1 cellular context compared by ENCODE assay signal in genomic region chr2:128090909-128091690, GRCh38.
A peak's percentile ranks its signal among the peaks of the same experiment; 100 is the strongest.
TF ChIP-seq lines count a peak whose summit lies in the region.

TSS of gene UGGT1 (plus strand) at chr2:128091200. CDS start at chr2:128091358, 158 bp downstream.

TF ChIP-seq in HepG2, 621 proteins besides CTCF, POLR2A, EP300 and RAD21 (continued from another document and continues in another):
- TF ChIP-seq HMGXB4 (CRISPR knock-in tag; IDR thresholded peaks at IDR 0.05; ENCODE audit: borderline replicate concordance in 1 of 2, low read depth in 1 of 2) (peak; percentile 91 to 94), SIN3B (IDR thresholded peaks at IDR 0.05; ENCODE audit: low read length) (peak; percentile 40; the same call in 1 of the 2 replicates), CCDC6 (CRISPR knock-in tag; IDR thresholded peaks at IDR 0.05) (peak; percentile 96), SNAPC5 (CRISPR knock-in tag; IDR thresholded peaks at IDR 0.05; ENCODE audit: borderline replicate concordance) (peak; percentile 78; the same call in 1 of the 2 replicates), CC2D1A (CRISPR knock-in tag; IDR thresholded peaks at IDR 0.05) (peak; percentile 71; the same call in 1 of the 2 replicates), THAP11 (CRISPR knock-in tag; IDR thresholded peaks at IDR 0.05) (peak; percentile 96), NR0B2 (CRISPR knock-in tag; IDR thresholded peaks at IDR 0.05) (peak; percentile 98), NFIB (CRISPR knock-in tag; IDR thresholded peaks at IDR 0.05; ENCODE audit: borderline replicate concordance) (no peak), ZMYM3 (CRISPR knock-in tag; IDR thresholded peaks at IDR 0.05) (peak; percentile 80; the same call in 1 of the 2 replicates), ZFP90 (CRISPR knock-in tag; IDR thresholded peaks at IDR 0.05; ENCODE audit: borderline replicate concordance) (peak; percentile 89), ASH2L (IDR thresholded peaks at IDR 0.05; ENCODE audit: insufficient read length, low read depth, low read length) (peak; percentile 99), ZNF281 (CRISPR knock-in tag; IDR thresholded peaks at IDR 0.05; ENCODE audit: borderline replicate concordance) (peak; percentile 68; the same call in 1 of the 2 replicates), PPARG (CRISPR knock-in tag; conservative IDR thresholded peaks at IDR 0.05) (0 out of 2 replicates have a peak, but pooled peaks have one; percentile 58), ZC3H4 (CRISPR knock-in tag; IDR thresholded peaks at IDR 0.05; ENCODE audit: borderline replicate concordance) (no peak), MTF1 (CRISPR knock-in tag; IDR thresholded peaks at IDR 0.05) (no peak), HHEX (CRISPR knock-in tag; IDR thresholded peaks at IDR 0.05) (no peak), ZSCAN5A (CRISPR knock-in tag; IDR thresholded peaks at IDR 0.05; ENCODE audit: borderline replicate concordance) (peak; percentile 90), E2F2 (CRISPR knock-in tag; IDR thresholded peaks at IDR 0.05; ENCODE audit: borderline replicate concordance) (no peak; the same call in 1 of the 2 replicates), ZNF431 (CRISPR knock-in tag; IDR thresholded peaks at IDR 0.05; ENCODE audit: borderline replicate concordance, low read depth) (peak; percentile 41; the same call in 1 of the 2 replicates), NFRKB (IDR thresholded peaks at IDR 0.05) (no peak), KAT7 (CRISPR knock-in tag; IDR thresholded peaks at IDR 0.05; ENCODE audit: borderline replicate concordance) (peak; percentile 81; the same call in 1 of the 2 replicates), ZNF749 (CRISPR knock-in tag; IDR thresholded peaks at IDR 0.05; ENCODE audit: borderline replicate concordance) (peak; percentile 97), ZNF564 (CRISPR knock-in tag; IDR thresholded peaks at IDR 0.05) (peak; percentile 94), ZUFSP (CRISPR knock-in tag; IDR thresholded peaks at IDR 0.05; ENCODE audit: borderline replicate concordance) (no peak), DPF2 (CRISPR knock-in tag; IDR thresholded peaks at IDR 0.05; ENCODE audit: borderline replicate concordance, low read depth) (0 out of 2 replicates have a peak, but pooled peaks have one; percentile 26), ZNF503 (CRISPR knock-in tag; IDR thresholded peaks at IDR 0.05) (no peak), CBFB (CRISPR knock-in tag; IDR thresholded peaks at IDR 0.05) (peak; percentile 92), TERF1 (CRISPR knock-in tag; IDR thresholded peaks at IDR 0.05) (no peak), NR3C1 (CRISPR knock-in tag; IDR thresholded peaks at IDR 0.05) (no peak), ZNF83 (CRISPR knock-in tag; IDR thresholded peaks at IDR 0.05; ENCODE audit: borderline replicate concordance) (peak; percentile 91; the same call in 1 of the 2 replicates), ZBTB2 (CRISPR knock-in tag; IDR thresholded peaks at IDR 0.05; ENCODE audit: low read depth) (peak; percentile 50; the same call in 1 of the 2 replicates), AKAP8 (CRISPR knock-in tag; IDR thresholded peaks at IDR 0.05) (peak; percentile 32; the same call in 1 of the 2 replicates), ZNF709 (CRISPR knock-in tag; IDR thresholded peaks at IDR 0.05) (peak; percentile 97; the same call in 1 of the 2 replicates), ZNF121 (CRISPR knock-in tag; IDR thresholded peaks at IDR 0.05) (peak; percentile 59; the same call in 1 of the 2 replicates), SMAD1 (CRISPR knock-in tag; IDR thresholded peaks at IDR 0.05; ENCODE audit: borderline replicate concordance, low read depth) (peak; percentile 98; the same call in 1 of the 2 replicates), ATF1 (CRISPR knock-in tag; IDR thresholded peaks at IDR 0.05) (0 out of 2 replicates have a peak, but pooled peaks have one; percentile 29), RELA (CRISPR knock-in tag; IDR thresholded peaks at IDR 0.05) (peak; percentile 65; the same call in 1 of the 2 replicates), ZNF652 (CRISPR knock-in tag; IDR thresholded peaks at IDR 0.05; ENCODE audit: borderline replicate concordance, low read depth) (peak; percentile 41; the same call in 1 of the 2 replicates), THYN1 (CRISPR knock-in tag; IDR thresholded peaks at IDR 0.05; ENCODE audit: borderline replicate concordance, low read depth) (no peak), ZNF737 (CRISPR knock-in tag; IDR thresholded peaks at IDR 0.05; ENCODE audit: borderline replicate concordance) (peak; percentile 87), POGK (CRISPR knock-in tag; conservative IDR thresholded peaks at IDR 0.05) (peak; percentile 99), KDM3A (CRISPR knock-in tag; IDR thresholded peaks at IDR 0.05; ENCODE audit: low read depth) (peak; percentile 94), ZNF691 (CRISPR knock-in tag; IDR thresholded peaks at IDR 0.05; ENCODE audit: borderline replicate concordance, low read depth) (peak; percentile 96), ESRRA (CRISPR knock-in tag; IDR thresholded peaks at IDR 0.05; ENCODE audit: low read depth) (peak; percentile 88; the same call in 1 of the 2 replicates)
